Comparison of ENCODE assay signal across 9 cellular contexts in the genomic region with DNA sequence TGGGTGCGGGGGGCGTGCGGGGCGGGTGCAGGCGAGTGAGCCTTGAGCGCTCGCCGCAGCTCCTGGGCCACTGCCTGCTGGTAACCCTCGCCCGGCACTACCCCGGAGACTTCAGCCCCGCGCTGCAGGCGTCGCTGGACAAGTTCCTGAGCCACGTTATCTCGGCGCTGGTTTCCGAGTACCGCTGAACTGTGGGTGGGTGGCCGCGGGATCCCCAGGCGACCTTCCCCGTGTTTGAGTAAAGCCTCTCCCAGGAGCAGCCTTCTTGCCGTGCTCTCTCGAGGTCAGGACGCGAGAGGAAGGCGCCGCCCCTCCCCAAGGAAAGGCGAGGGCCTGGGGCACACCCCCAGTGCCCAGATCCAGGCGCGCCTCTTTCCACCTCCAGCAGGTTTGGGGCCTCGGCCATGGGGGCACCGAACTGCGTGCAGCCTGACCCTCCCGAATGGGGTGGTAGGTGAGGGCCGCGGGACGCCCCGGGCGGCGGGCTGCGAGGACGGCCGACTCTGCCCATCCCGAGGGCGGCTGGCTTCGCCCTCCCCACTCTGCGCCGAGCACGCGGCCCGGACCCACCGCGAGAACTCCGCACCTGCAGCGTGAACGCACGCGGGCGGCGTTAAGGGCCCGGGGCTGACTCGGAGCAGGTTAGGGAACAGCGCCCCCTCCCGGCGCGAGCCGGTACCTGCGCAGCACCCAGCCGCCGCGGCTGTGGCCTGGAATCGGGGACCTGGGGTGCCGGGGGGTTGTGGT. TPM values are rescaled to one million over a fixed set of nuclear protein-coding genes. Genes with fewer than 3 reads are reported as not detected.
A peak's percentile ranks its signal among the peaks of the same experiment; 100 is the strongest.
DNase-seq lines count a peak whose midpoint lies in the region; ATAC-seq and TF ChIP-seq lines count a peak whose summit lies in the region.
"Had no signal": no experiment of that assay in that cellular context is flagged by ENCODE, and none has a peak within 500 bp of the region (broad histone marks: within the 10 kb centered on the region; RNA-seq: fewer than 3 reads in every experiment).

No MANE protein-coding gene starts in this region.

- intact Hi-C loops in activated T-helper 2 cell treated with anti-CD3 and anti-CD28 coated beads, Interferon-gamma antibody, Interleukin-2, Interleukin-4, amounts not matched to agents 10 μg/mL and 5 μg/mL and 100 μg/mL, durations not matched to agents 14 hours and 24 hours and 36 hours (cut with micrococcal nuclease), result loop anchor here (1.0 kb wide), 1 partner anchor 63 kb away; no protein-coding TSS in a partner anchor
- intact Hi-C loops in stomach (cut with DNase I; ENCODE audit: low total_unique reads), result loop anchor here (5.0 kb wide), 1 partner anchor 64 kb away; no protein-coding TSS in a partner anchor

- DNase-seq in GM04504 (ENCODE audit: low read depth) (peak; percentile 13), KG1 (lab: John Stamatoyannopoulos, UW) (peak; percentile 29), RPMI8226 (peak; percentile 96), fibroblast of the aortic adventitia (ENCODE audit: low read depth) (peak; percentile 49), neural progenitor cell (ENCODE audit: low spot score) (peak; percentile 93), stomach (peak; percentile 84)
- peak; percentile 81 for DNase-seq in activated T-helper 2 cell treated with anti-CD3 and anti-CD28 coated beads, Interferon-gamma antibody, Interleukin-2, Interleukin-4, amounts not matched to agents 10 μg/mL and 5 μg/mL and 100 μg/mL, durations not matched to agents 14 hours and 24 hours and 36 hours (ENCODE audit: low spot score)

- no peaks in the 10 kb centered on the region for H3K9me3 ChIP-seq in neural progenitor cell (ENCODE audit: low read depth)
- H3K9me3 ChIP-seq in stomach, result no peaks in the 10 kb centered on the region

- no peak for TF ChIP-seq POLR2A in stomach (IDR thresholded peaks at IDR 0.05)

- peak overlapping the region; percentile 73 for H3K4me2 ChIP-seq in neural progenitor cell

- peaks cover 49% of the 10 kb centered on the region for H4K20me1 ChIP-seq in neural progenitor cell (ENCODE audit: low read depth)

- peaks cover 5% of the 10 kb centered on the region for H3K36me3 Mint-ChIP-seq in activated T-helper 2 cell treated with anti-CD3 and anti-CD28 coated beads, Interferon-gamma antibody, Interleukin-2, Interleukin-4, amounts not matched to agents 10 μg/mL and 5 μg/mL and 100 μg/mL, durations not matched to agents 14 hours and 24 hours and 36 hours (ENCODE audit: low read depth)
- H3K36me3 Mint-ChIP-seq in neural progenitor cell, result peaks cover 4% of the 10 kb centered on the region

- WGBS in stomach, 5 donors, result 1% methylated on average over 16 to 76 of the region's 76 CpGs

- H3K27ac Mint-ChIP-seq in activated T-helper 2 cell treated with anti-CD3 and anti-CD28 coated beads, Interferon-gamma antibody, Interleukin-2, Interleukin-4, amounts not matched to agents 10 μg/mL and 5 μg/mL and 100 μg/mL, durations not matched to agents 14 hours and 24 hours and 36 hours, result no peak overlapping the region
- no peak overlapping the region for H3K27ac Mint-ChIP-seq in neural progenitor cell

- no peak for TF ChIP-seq EP300 in stomach (IDR thresholded peaks at IDR 0.05)

- H2AFZ ChIP-seq in neural progenitor cell (replicated peaks), result peak overlapping the region; percentile 2

- H3K4me3 ChIP-seq in fibroblast of the aortic adventitia (ENCODE audit: low read depth, low read length), result peak overlapping the region; percentile 43
- H3K4me3 ChIP-seq in neural progenitor cell, result peak overlapping the region; percentile 44
- H3K4me3 ChIP-seq in stomach, result peak overlapping the region; percentile 18 to 49 (median 28)

- no peaks in the 10 kb centered on the region for H3K9me3 Mint-ChIP-seq in activated T-helper 2 cell treated with anti-CD3 and anti-CD28 coated beads, Interferon-gamma antibody, Interleukin-2, Interleukin-4, amounts not matched to agents 10 μg/mL and 5 μg/mL and 100 μg/mL, durations not matched to agents 14 hours and 24 hours and 36 hours
- no peaks in the 10 kb centered on the region for H3K9me3 Mint-ChIP-seq in neural progenitor cell

- H3K4me3 Mint-ChIP-seq in activated T-helper 2 cell treated with anti-CD3 and anti-CD28 coated beads, Interferon-gamma antibody, Interleukin-2, Interleukin-4, amounts not matched to agents 10 μg/mL and 5 μg/mL and 100 μg/mL, durations not matched to agents 14 hours and 24 hours and 36 hours (ENCODE audit: low read depth), result peak overlapping the region; percentile 33
- H3K4me3 Mint-ChIP-seq in neural progenitor cell, result peak overlapping the region; percentile 63

- no peaks in the 10 kb centered on the region for H3K36me3 ChIP-seq in neural progenitor cell
- peaks cover 0 to 8% (median 0%) of the 10 kb centered on the region in 4 donors for H3K36me3 ChIP-seq in stomach

- H3K27me3 ChIP-seq in neural progenitor cell, result peaks cover 51% of the 10 kb centered on the region
- H3K27me3 ChIP-seq in stomach, result peaks cover 23 to 50% (median 46%) of the 10 kb centered on the region in 3 donors

- peak; percentile 89 for TF ChIP-seq CTCF in fibroblast of the aortic adventitia (IDR thresholded peaks at IDR 0.05; ENCODE audit: insufficient read depth, low read length)
- peak; percentile 92 for TF ChIP-seq CTCF in neural progenitor cell (IDR thresholded peaks at IDR 0.05)
- TF ChIP-seq CTCF in stomach (IDR thresholded peaks at IDR 0.05), result peak in 5 of 7 experiments; percentile 84 to 98 (median 90)

- H3K79me2 ChIP-seq in neural progenitor cell (ENCODE audit: low read depth), result no peaks in the 10 kb centered on the region

- no peak for ATAC-seq in GM21619 (IDR thresholded peaks at IDR 0.05; ENCODE audit: unreplicated experiment)

- peaks cover 27% of the 10 kb centered on the region for H3K27me3 Mint-ChIP-seq in activated T-helper 2 cell treated with anti-CD3 and anti-CD28 coated beads, Interferon-gamma antibody, Interleukin-2, Interleukin-4, amounts not matched to agents 10 μg/mL and 5 μg/mL and 100 μg/mL, durations not matched to agents 14 hours and 24 hours and 36 hours (ENCODE audit: low read depth)
- H3K27me3 Mint-ChIP-seq in neural progenitor cell (ENCODE audit: insufficient read depth, low read depth), result peaks cover 31% of the 10 kb centered on the region

- H3F3A ChIP-seq in neural progenitor cell (ENCODE audit: low read depth), result peaks cover 55% of the 10 kb centered on the region

- H3K9ac ChIP-seq in neural progenitor cell, result no peak overlapping the region

- H3K27ac ChIP-seq in neural progenitor cell (no peak overlapping the region), stomach (no peak overlapping the region)

- H3K4me1 ChIP-seq in neural progenitor cell (no peaks in the 10 kb centered on the region), stomach (peaks cover 18 to 37% (median 26%) of the 10 kb centered on the region in 4 donors)

- no peaks in the 10 kb centered on the region for H3K4me1 Mint-ChIP-seq in activated T-helper 2 cell treated with anti-CD3 and anti-CD28 coated beads, Interferon-gamma antibody, Interleukin-2, Interleukin-4, amounts not matched to agents 10 μg/mL and 5 μg/mL and 100 μg/mL, durations not matched to agents 14 hours and 24 hours and 36 hours (ENCODE audit: low read depth)
- H3K4me1 Mint-ChIP-seq in neural progenitor cell, result peaks cover 7% of the 10 kb centered on the region

RNA-seq across cellular contexts. Expression of gene HBQ1, which starts 0.8 kb away (rescaled TPM):
- 0.39 and 0.62 TPM in 2 replicates for total RNA-seq in activated T-helper 2 cell treated with anti-CD3 and anti-CD28 coated beads, Interferon-gamma antibody, Interleukin-2, Interleukin-4, amounts not matched to agents 10 μg/mL and 5 μg/mL and 100 μg/mL, durations not matched to agents 14 hours and 24 hours and 36 hours
- total RNA-seq in fibroblast of the aortic adventitia (ENCODE audit: low replicate concordance) (0.63 TPM in 1 of 2 replicates, not detected in the other), neural progenitor cell (ENCODE audit: low replicate concordance) (3.8 TPM in 1 of 2 replicates, not detected in the other), stomach (not detected)
- polyA plus RNA-seq in stomach, result not detected

RNA-seq across cellular contexts. Expression of gene HBA1, which starts 4.6 kb away (rescaled TPM):
- total RNA-seq in activated T-helper 2 cell treated with anti-CD3 and anti-CD28 coated beads, Interferon-gamma antibody, Interleukin-2, Interleukin-4, amounts not matched to agents 10 μg/mL and 5 μg/mL and 100 μg/mL, durations not matched to agents 14 hours and 24 hours and 36 hours, result 0.55 TPM in 1 of 2 replicates, not detected in the other
- total RNA-seq in fibroblast of the aortic adventitia (ENCODE audit: low replicate concordance), result not detected in 2 replicates
- not detected in 2 replicates for total RNA-seq in neural progenitor cell (ENCODE audit: low replicate concordance)
- total RNA-seq in stomach, result 100 to 1,000 TPM in 1 of 5 donors, 10 to 100 TPM in 1, not detected in 3; 34.8 to 263 TPM
- 1 to 10 TPM in 1 of 3 donors, under 1 TPM in 1, not detected in 1; 0.88 to 5.7 TPM for polyA plus RNA-seq in stomach
- total RNA-seq: pulmonary artery endothelial cell had no signal

RNA-seq across cellular contexts. Expression of gene HBA2, which starts 8.4 kb away (rescaled TPM):
- total RNA-seq in activated T-helper 2 cell treated with anti-CD3 and anti-CD28 coated beads, Interferon-gamma antibody, Interleukin-2, Interleukin-4, amounts not matched to agents 10 μg/mL and 5 μg/mL and 100 μg/mL, durations not matched to agents 14 hours and 24 hours and 36 hours, result 0.32 TPM in 1 of 2 replicates, not detected in the other
- total RNA-seq in fibroblast of the aortic adventitia (ENCODE audit: low replicate concordance) (not detected in 2 replicates), neural progenitor cell (ENCODE audit: low replicate concordance) (not detected in 2 replicates), stomach (100 to 1,000 TPM in 1 of 5 donors, 10 to 100 TPM in 2, 1 to 10 TPM in 1, not detected in 1; 8.4 to 570 (median 32.0) TPM)
- polyA plus RNA-seq in stomach, result 10 to 100 TPM in 2 of 3 donors, 1 to 10 TPM in 1; 3.5 to 21.3 (median 17.0) TPM
- total RNA-seq: pulmonary artery endothelial cell had no signal

RNA-seq across cellular contexts. Expression of gene HBM, which starts 15.3 kb away (rescaled TPM):
- not detected in 2 replicates for total RNA-seq in activated T-helper 2 cell treated with anti-CD3 and anti-CD28 coated beads, Interferon-gamma antibody, Interleukin-2, Interleukin-4, amounts not matched to agents 10 μg/mL and 5 μg/mL and 100 μg/mL, durations not matched to agents 14 hours and 24 hours and 36 hours
- total RNA-seq in fibroblast of the aortic adventitia (ENCODE audit: low replicate concordance) (not detected in 2 replicates), neural progenitor cell (ENCODE audit: low replicate concordance) (not detected in 2 replicates), stomach (10 to 100 TPM in 1 of 5 donors, not detected in 4; 10.3 TPM)
- polyA plus RNA-seq in stomach, result not detected
- total RNA-seq: pulmonary artery endothelial cell had no signal

RNA-seq across cellular contexts. Expression of gene HBZ, which starts 28.6 kb away (rescaled TPM):
- not detected in 2 replicates for total RNA-seq in activated T-helper 2 cell treated with anti-CD3 and anti-CD28 coated beads, Interferon-gamma antibody, Interleukin-2, Interleukin-4, amounts not matched to agents 10 μg/mL and 5 μg/mL and 100 μg/mL, durations not matched to agents 14 hours and 24 hours and 36 hours
- total RNA-seq in fibroblast of the aortic adventitia (ENCODE audit: low replicate concordance), result not detected in 2 replicates
- not detected in 2 replicates for total RNA-seq in neural progenitor cell (ENCODE audit: low replicate concordance)
- total RNA-seq in stomach, result not detected
- not detected for polyA plus RNA-seq in stomach
- total RNA-seq: pulmonary artery endothelial cell had no signal

Comparison
In these comparisons a context has a peak if more than half of its experiments do, and no peak if none do; other contexts are left out.
1. DNase-seq: peak in every context shown above with its lines; median percentile 96 in RPMI8226; 93 in neural progenitor cell; 84 in stomach; 81 in activated T-helper 2 cell treated with anti-CD3 and anti-CD28 coated beads, Interferon-gamma antibody, Interleukin-2, Interleukin-4, amounts not matched to agents 10 μg/mL and 5 μg/mL and 100 μg/mL, durations not matched to agents 14 hours and 24 hours and 36 hours; 49 in fibroblast of the aortic adventitia; 29 in KG1; 13 in GM04504.